Comparison of ENCODE assay signal across 17 cellular contexts in the genomic region with DNA sequence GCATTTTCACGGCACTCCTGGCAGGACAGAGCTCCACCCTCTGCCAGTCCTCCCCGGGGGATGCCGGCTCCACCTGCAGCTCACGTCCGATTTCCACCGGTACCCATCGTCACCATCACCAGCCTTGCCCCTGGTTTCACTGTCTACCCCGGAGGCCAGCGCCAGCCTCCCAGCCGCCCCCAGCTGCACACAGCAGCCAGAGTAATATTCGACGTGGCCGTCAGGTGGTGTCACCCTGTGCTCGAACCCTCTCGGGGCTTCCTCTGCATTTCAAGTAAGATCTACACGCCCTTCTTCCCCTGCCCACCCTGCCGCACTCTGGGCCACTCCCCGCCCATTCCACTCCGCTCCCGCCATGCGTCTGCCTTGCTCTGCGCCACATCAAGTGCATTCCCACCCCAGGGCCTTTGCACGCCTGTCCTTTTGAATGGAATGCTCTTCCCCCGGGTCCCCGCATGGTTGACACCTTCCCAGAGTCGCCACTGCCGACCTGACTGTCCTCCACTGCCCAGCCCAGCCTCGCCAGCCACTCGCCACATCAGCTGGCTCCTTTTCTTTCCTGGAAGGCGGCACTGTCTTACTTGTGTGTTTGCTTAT.
DNase-seq lines count a peak whose midpoint lies in the region; TF ChIP-seq lines count a peak whose summit lies in the region.
"Had no signal": no experiment of that assay in that cellular context is flagged by ENCODE, and none has a peak within 500 bp of the region (broad histone marks: within the 10 kb centered on the region; RNA-seq: fewer than 3 reads in every experiment).

No MANE protein-coding gene starts in this region.

- H3K27ac ChIP-seq in BLaER1 (peak overlapping the region; percentile 89), osteoblast (ENCODE audit: low read depth, low read length) (no peak overlapping the region), GM23248 (no peak overlapping the region)

- H3K9me3 ChIP-seq in BLaER1 (no peaks in the 10 kb centered on the region), osteoblast (ENCODE audit: low read depth, low read length) (no peaks in the 10 kb centered on the region), GM23248 (ENCODE audit: low read depth) (no peaks in the 10 kb centered on the region)

- peak overlapping the region; percentile 83 for H3K4me2 ChIP-seq in BLaER1
- H3K4me2 ChIP-seq in osteoblast (ENCODE audit: insufficient read depth, low read length): no peak overlapping the region
- H3K4me2 ChIP-seq in GM23248 (ENCODE audit: unreplicated experiment): no peak overlapping the region
- H3K4me2 ChIP-seq: GM23338 had no signal

- H3K9me3 Mint-ChIP-seq in CD14-positive monocyte (peaks cover 3 to 18% (median 12%) of the 10 kb centered on the region in 7 donors), chondrocyte (ENCODE audit: low read depth) (no peaks in the 10 kb centered on the region)
- H3K9me3 Mint-ChIP-seq: IgD-negative memory B cell had no signal

- intact Hi-C loops in CD14-positive monocyte (cut with micrococcal nuclease): no loop called here

- no peaks in the 10 kb centered on the region for H3K9me2 ChIP-seq in GM23248 (ENCODE audit: insufficient read depth)

- TF ChIP-seq CTCF in CD14-positive monocyte (IDR thresholded peaks at IDR 0.05): no peak
- no peak for TF ChIP-seq CTCF in chondrocyte (IDR thresholded peaks at IDR 0.05)
- TF ChIP-seq CTCF in osteoblast (IDR thresholded peaks at IDR 0.05; ENCODE audit: extremely low read depth, low read depth, low read length): no peak

- 81 to 85% methylated on average over 21 to 30 of the region's 30 CpGs for WGBS in GM23248 (ENCODE audit: low coverage in 1 of 2, low lambda C conversion rate in 2 of 2, missing lambda C conversion rate in 2 of 2), 2 experiments

- H3K79me2 ChIP-seq in osteoblast (ENCODE audit: insufficient read depth, low read length): no peaks in the 10 kb centered on the region
- no peaks in the 10 kb centered on the region for H3K79me2 ChIP-seq in GM23248 (ENCODE audit: insufficient read depth)

- H3K27me3 Mint-ChIP-seq in CD14-positive monocyte (ENCODE audit: low read depth in 3 of 3) (peaks cover 6 to 17% (median 7%) of the 10 kb centered on the region in 3 donors), chondrocyte (ENCODE audit: low read depth) (peaks cover 7% of the 10 kb centered on the region)

- H3K27ac Mint-ChIP-seq in CD14-positive monocyte (no peak overlapping the region), chondrocyte (ENCODE audit: unreplicated experiment) (no peak overlapping the region)
- H3K27ac Mint-ChIP-seq: B cell; CD4-positive, alpha-beta memory T cell; GM23338; HFFc6; IgD-negative memory B cell had no signal

- in situ Hi-C loops in GM23248 (cut with MboI): no loop called here

- peak overlapping the region; percentile 62 for H3K4me3 ChIP-seq in BLaER1
- H3K4me3 ChIP-seq in osteoblast (ENCODE audit: insufficient read depth, low read length): no peak overlapping the region
- no peak overlapping the region for H3K4me3 ChIP-seq in GM23248
- H3K4me3 ChIP-seq: GM23338 had no signal

- H3K4me1 Mint-ChIP-seq in CD14-positive monocyte: no peaks in the 10 kb centered on the region
- peaks cover 2% of the 10 kb centered on the region for H3K4me1 Mint-ChIP-seq in chondrocyte (ENCODE audit: low read depth)
- H3K4me1 Mint-ChIP-seq: B cell; CD4-positive, alpha-beta memory T cell; GM23338 had no signal

- H2AFZ ChIP-seq in osteoblast (ENCODE audit: low read length): no peak overlapping the region
- no peak overlapping the region for H2AFZ ChIP-seq in GM23248
- H2AFZ ChIP-seq: GM23338 had no signal

- H3K9ac ChIP-seq in BLaER1: peak overlapping the region; percentile 68
- H3K9ac ChIP-seq in GM23248: no peak overlapping the region

- no peaks in the 10 kb centered on the region for H3F3A ChIP-seq in GM23248 (ENCODE audit: insufficient read depth)

- no peaks in the 10 kb centered on the region; the same call in 1 of the 2 replicates for H3K36me3 ChIP-seq in BLaER1
- no peaks in the 10 kb centered on the region for H3K36me3 ChIP-seq in osteoblast (ENCODE audit: insufficient read depth, low read length)
- no peaks in the 10 kb centered on the region for H3K36me3 ChIP-seq in GM23248 (ENCODE audit: low read depth)

- peak overlapping the region; percentile 3 to 57 for H3K4me3 Mint-ChIP-seq in CD14-positive monocyte
- no peak overlapping the region for H3K4me3 Mint-ChIP-seq in chondrocyte (ENCODE audit: unreplicated experiment)
- H3K4me3 Mint-ChIP-seq: B cell, GM23338, HFFc6, IgD-negative memory B cell had no signal

- H3K4me1 ChIP-seq in BLaER1 (peaks cover 97% of the 10 kb centered on the region), osteoblast (ENCODE audit: insufficient read depth, low read length) (no peaks in the 10 kb centered on the region), GM23248 (ENCODE audit: insufficient read depth) (no peaks in the 10 kb centered on the region)

- no peaks in the 10 kb centered on the region for H3K27me3 ChIP-seq in BLaER1
- H3K27me3 ChIP-seq in osteoblast (ENCODE audit: insufficient read depth, low read length): no peaks in the 10 kb centered on the region
- no peaks in the 10 kb centered on the region for H3K27me3 ChIP-seq in GM23248 (replicated peaks; ENCODE audit: insufficient read depth)

- H4K20me1 ChIP-seq in BLaER1: no peaks in the 10 kb centered on the region
- H4K20me1 ChIP-seq in osteoblast (ENCODE audit: insufficient read depth, low read length): no peaks in the 10 kb centered on the region
- no peaks in the 10 kb centered on the region for H4K20me1 ChIP-seq in GM23248 (ENCODE audit: insufficient read depth)

- DNase-seq in CD14-positive monocyte (ENCODE audit: low spot score): no peak
- peak; percentile 57 for DNase-seq in chondrocyte (ENCODE audit: low spot score)
- peak; percentile 31 for DNase-seq in osteoblast (ENCODE audit: insufficient read length, low spot score, missing footprints)
- no peak for DNase-seq in SK-N-DZ (ENCODE audit: low spot score)
- no peak for DNase-seq in GM23248
- DNase-seq in activated CD4-positive, alpha-beta T cell treated with anti-CD3 and anti-CD28 coated beads, Interleukin-2, amount 50 U/mL, for 4 hours: no peak
- no peak for DNase-seq in stimulated activated CD4-positive, alpha-beta T cell treated with anti-CD3 and anti-CD28 coated beads, Interleukin-4, amount 100 ng/mL, for 1 hour
- DNase-seq: CD4-positive, alpha-beta memory T cell; DMS153; DMS79; GDM1; HCEC 1CT; HFFc6 had no signal

- H3K36me3 Mint-ChIP-seq in CD14-positive monocyte: peaks cover 17 to 20% of the 10 kb centered on the region in 2 donors
- no peaks in the 10 kb centered on the region for H3K36me3 Mint-ChIP-seq in chondrocyte (ENCODE audit: low read depth)
- H3K36me3 Mint-ChIP-seq: CD4-positive, alpha-beta memory T cell had no signal

Comparison
In these comparisons a context has a peak if more than half of its experiments do, and no peak if none do; other contexts are left out.
1. DNase-seq: peak in chondrocyte (single experiment) and osteoblast (single experiment); none in CD14-positive monocyte (single experiment), SK-N-DZ (single experiment), GM23248 (single experiment), activated CD4-positive, alpha-beta T cell treated with anti-CD3 and anti-CD28 coated beads, Interleukin-2, amount 50 U/mL, for 4 hours (0 of 2) and stimulated activated CD4-positive, alpha-beta T cell treated with anti-CD3 and anti-CD28 coated beads, Interleukin-4, amount 100 ng/mL, for 1 hour (single experiment).